ENCODE assay signal across 8 cellular contexts in genomic region chr20:4108495-4109306, GRCh38. TPM values are rescaled to one million over a fixed set of nuclear protein-coding genes. Genes with fewer than 3 reads are reported as not detected.
A peak's percentile ranks its signal among the peaks of the same experiment; 100 is the strongest.
DNase-seq lines count a peak whose midpoint lies in the region; ATAC-seq and TF ChIP-seq lines count a peak whose summit lies in the region.

No MANE protein-coding gene starts in this region.

- H3K4me3 ChIP-seq in heart right ventricle: no peak overlapping the region
- H3K4me3 ChIP-seq in psoas muscle: no peak overlapping the region

- intact Hi-C loops in heart right ventricle (cut with DNase I): loop anchor here in 8 of 10 donors (5.0 to 10.0 kb wide), 2 partner anchors 484 to 616 kb away; partner anchors contain the start of gene PRND (in 1 of the 8)
- intact Hi-C loops in psoas muscle (cut with DNase I): loop anchor here (1.0 to 5.0 kb wide), 2 partner anchors 63 to 484 kb away; no protein-coding TSS in a partner anchor

- H3K27me3 Mint-ChIP-seq in activated naive CD8-positive, alpha-beta T cell treated with anti-CD3 and anti-CD28 coated beads for 36 hours: peaks cover 4% of the 10 kb centered on the region

- no peaks in the 10 kb centered on the region for H3K36me3 Mint-ChIP-seq in activated naive CD8-positive, alpha-beta T cell treated with anti-CD3 and anti-CD28 coated beads for 36 hours

- H3K27ac ChIP-seq in C4-2B (peak overlapping the region; percentile 7; the same call in 1 of the 2 replicates), heart right ventricle (no peak overlapping the region), psoas muscle (no peak overlapping the region)

- no peaks in the 10 kb centered on the region for H3K36me3 ChIP-seq in heart right ventricle
- H3K36me3 ChIP-seq in psoas muscle (ENCODE audit: insufficient read depth in 1 of 2, low read depth in 1 of 2): no peaks in the 10 kb centered on the region

- H3K9me3 ChIP-seq in heart right ventricle: no peaks in the 10 kb centered on the region
- no peaks in the 10 kb centered on the region for H3K9me3 ChIP-seq in psoas muscle

- H3K27me3 ChIP-seq in heart right ventricle: no peaks in the 10 kb centered on the region
- H3K27me3 ChIP-seq in psoas muscle (ENCODE audit: insufficient read depth in 3 of 3, low read length in 2 of 3): no peaks in the 10 kb centered on the region

- H3K27ac Mint-ChIP-seq in activated naive CD8-positive, alpha-beta T cell treated with anti-CD3 and anti-CD28 coated beads for 36 hours: peak overlapping the region; percentile 87

- peaks cover 15% of the 10 kb centered on the region for H3K4me1 Mint-ChIP-seq in activated naive CD8-positive, alpha-beta T cell treated with anti-CD3 and anti-CD28 coated beads for 36 hours

- H3K4me1 ChIP-seq in heart right ventricle (peaks cover 0 to 29% (median 14%) of the 10 kb centered on the region in 9 donors), psoas muscle (peaks cover 6% of the 10 kb centered on the region)

- TF ChIP-seq CTCF in C4-2B (conservative IDR thresholded peaks at IDR 0.05): peak; percentile 96
- TF ChIP-seq CTCF in GM20000 (IDR thresholded peaks at IDR 0.05; ENCODE audit: extremely low read depth, missing control alignments): peak; percentile 88
- peak; percentile 91 to 99 (median 96) for TF ChIP-seq CTCF in heart right ventricle (IDR thresholded peaks at IDR 0.05)
- TF ChIP-seq CTCF in psoas muscle (IDR thresholded peaks at IDR 0.05): peak; percentile 95

- peak; percentile 83 for DNase-seq in GM20000 (ENCODE audit: low spot score)
- DNase-seq in NCI-H1092 treated with DMSO at 0.1 percent for 48 hours (lab: John Stamatoyannopoulos, UW): peak; percentile 61
- peak; percentile 56 for DNase-seq in SKM-1 (lab: John Stamatoyannopoulos, UW; ENCODE audit: unreplicated experiment)
- peak; percentile 68 for DNase-seq in activated naive CD8-positive, alpha-beta T cell treated with anti-CD3 and anti-CD28 coated beads for 36 hours
- DNase-seq in heart right ventricle: peak; percentile 32 to 73
- DNase-seq in psoas muscle: peak; percentile 47 to 68

- no peaks in the 10 kb centered on the region for H3K9me3 Mint-ChIP-seq in activated naive CD8-positive, alpha-beta T cell treated with anti-CD3 and anti-CD28 coated beads for 36 hours

- WGBS in heart right ventricle, 2 donors: 30% methylated on average over 19 of the region's 19 CpGs
- WGBS in psoas muscle, 3 donors: 28 to 30% (median 29%) methylated on average over 19 of the region's 19 CpGs

- peak overlapping the region; percentile 48 for H3K4me3 Mint-ChIP-seq in activated naive CD8-positive, alpha-beta T cell treated with anti-CD3 and anti-CD28 coated beads for 36 hours

- ATAC-seq in heart right ventricle: peak; percentile 83 to 91 (median 87)
- peak; percentile 83 to 96 (median 90) for ATAC-seq in psoas muscle
- ATAC-seq in HG02981 (IDR thresholded peaks at IDR 0.05; ENCODE audit: unreplicated experiment): no peak

RNA-seq across cellular contexts. Expression of gene SMOX, which starts 39.9 kb away (rescaled TPM):
- 1 to 10 TPM; 1.6 to 2.1 TPM for total RNA-seq in activated naive CD8-positive, alpha-beta T cell treated with anti-CD3 and anti-CD28 coated beads for 36 hours
- total RNA-seq in heart right ventricle (1 to 10 TPM; 1.7 to 6.6 (median 3.0) TPM), psoas muscle (1 to 10 TPM; 2.1 to 5.7 (median 4.0) TPM)
- polyA plus RNA-seq in heart right ventricle (1 to 10 TPM; 1.5 to 4.1 TPM), psoas muscle (1 to 10 TPM; 1.7 to 4.8 (median 2.2) TPM)
